ENCODE assay signal across 22 cellular contexts in genomic region chr14:73896521-73896920, GRCh38. TPM values are rescaled to one million over a fixed set of nuclear protein-coding genes. Genes with fewer than 3 reads are reported as not detected.
DNase-seq lines count a peak whose midpoint lies in the region; ATAC-seq and TF ChIP-seq lines count a peak whose summit lies in the region.
"Had no signal": no experiment of that assay in that cellular context is flagged by ENCODE, and none has a peak within 500 bp of the region (broad histone marks: within the 10 kb centered on the region; RNA-seq: fewer than 3 reads in every experiment).

No MANE protein-coding gene starts in this region.

- no peak for DNase-seq in CD8-positive, alpha-beta T cell
- DNase-seq in HFFc6 (no peak), cardiac fibroblast (ENCODE audit: low read depth in 2 of 2) (peak; percentile 45 to 63), gastrocnemius medialis (no peak), NCI-H2227 treated with DMSO at 0.1 percent for 48 hours (lab: John Stamatoyannopoulos, UW) (no peak), GM10266 (ENCODE audit: extremely low spot score) (no peak)
- DNase-seq: activated CD4-positive, alpha-beta T cell treated with anti-CD3 and anti-CD28 coated beads for 1 hour; activated T-cell treated with anti-CD3 and anti-CD28 coated beads, Interleukin-2, amount 50 U/mL, for 4 hours; DMS79; MM.1S; NCI-H187 treated with DMSO at 0.1 percent for 48 hours; NCI-H510A treated with DMSO at 0.1 percent for 48 hours; pancreas; SHP77 treated with DMSO at 0.1 percent for 48 hours; T-helper 2 cell; upper lobe of right lung had no signal

- no peak for ATAC-seq in CD8-positive, alpha-beta T cell
- no peak for ATAC-seq in HG03342 (IDR thresholded peaks at IDR 0.05; ENCODE audit: unreplicated experiment)
- ATAC-seq in gastrocnemius medialis, result no peak
- ATAC-seq: activated T-cell treated with anti-CD3 and anti-CD28 coated beads, Interleukin-2, amount 50 U/mL, for 4 hours; HepG2; left lobe of liver; pancreas; upper lobe of right lung had no signal

- TF ChIP-seq CTCF in CD8-positive, alpha-beta T cell (IDR thresholded peaks at IDR 0.05), result no peak
- no peak for TF ChIP-seq CTCF in HFFc6 (IDR thresholded peaks at IDR 0.05)
- TF ChIP-seq CTCF in cardiac fibroblast (IDR thresholded peaks at IDR 0.05; ENCODE audit: low read depth, low read length), result no peak
- TF ChIP-seq CTCF in gastrocnemius medialis (IDR thresholded peaks at IDR 0.05 in 4 of 5, conservative IDR thresholded peaks at IDR 0.05 in 1 of 5), result no peak
- no peak for TF ChIP-seq CTCF in GM10266 (IDR thresholded peaks at IDR 0.05; ENCODE audit: control insufficient read depth, insufficient read depth, low read depth, missing control alignments)

- peaks cover 77% of the 10 kb centered on the region for H3K36me3 Mint-ChIP-seq in CD8-positive, alpha-beta T cell
- peaks cover 25% of the 10 kb centered on the region for H3K36me3 Mint-ChIP-seq in HFFc6 (ENCODE audit: low read depth)

- in situ Hi-C loops in gastrocnemius medialis (cut with MboI; ENCODE audit: low sequenced_read_pairs in 4 of 4), result no loop called here

- intact Hi-C loops in CD8-positive, alpha-beta T cell (cut with DNase I, micrococcal nuclease), result no loop called here
- intact Hi-C loops in gastrocnemius medialis (cut with DNase I; ENCODE audit: low total_unique reads), result no loop called here

- H3K4me1 ChIP-seq in CD8-positive, alpha-beta T cell (ENCODE audit: insufficient read depth, low read length), result no peaks in the 10 kb centered on the region
- no peaks in the 10 kb centered on the region for H3K4me1 ChIP-seq in muscle layer of duodenum (ENCODE audit: control insufficient read depth in 1 of 2, insufficient read depth in 2 of 2, low read length in 2 of 2)
- peaks cover 0 to 15% of the 10 kb centered on the region in 2 donors for H3K4me1 ChIP-seq in gastrocnemius medialis
- H3K4me1 ChIP-seq: pancreas, upper lobe of right lung had no signal

- no peak overlapping the region for H3K4me3 Mint-ChIP-seq in CD8-positive, alpha-beta T cell
- no peak overlapping the region for H3K4me3 Mint-ChIP-seq in HFFc6
- H3K4me3 Mint-ChIP-seq: activated T-cell treated with anti-CD3 and anti-CD28 coated beads, Interleukin-2, amount 50 U/mL, for 4 hours had no signal

- H3K27me3 ChIP-seq in CD8-positive, alpha-beta T cell (ENCODE audit: insufficient read depth, low read length), result no peaks in the 10 kb centered on the region
- H3K27me3 ChIP-seq in muscle layer of duodenum (ENCODE audit: low read depth, low read length) (no peaks in the 10 kb centered on the region), gastrocnemius medialis (no peaks in the 10 kb centered on the region)
- H3K27me3 ChIP-seq: BLaER1 treated with 17β-estradiol and CSF1 and Interleukin-3, amounts not matched to agents 10 nM and 100 nM; pancreas; upper lobe of right lung had no signal

- CTCF ChIA-PET in CD8-positive, alpha-beta T cell (lab: Charles Lee), result interaction anchor here (2.1 kb wide), 1 partner anchor 168 kb away, joined by 7 read pairs; no protein-coding TSS in a partner anchor

- peak overlapping the region; percentile 19 for H3K27ac Mint-ChIP-seq in CD8-positive, alpha-beta T cell
- H3K27ac Mint-ChIP-seq in HFFc6, result peak overlapping the region; percentile 53

- no peak overlapping the region for H3K27ac ChIP-seq in CD8-positive, alpha-beta T cell (ENCODE audit: low read depth, low read length)
- peak overlapping the region; percentile 74 for H3K27ac ChIP-seq in muscle layer of duodenum (ENCODE audit: low read length)
- no peak overlapping the region for H3K27ac ChIP-seq in gastrocnemius medialis
- H3K27ac ChIP-seq: BLaER1 treated with 17β-estradiol and CSF1 and Interleukin-3, amounts not matched to agents 10 nM and 100 nM; pancreas; upper lobe of right lung had no signal

- peaks cover 48% of the 10 kb centered on the region for H3K36me3 ChIP-seq in CD8-positive, alpha-beta T cell (ENCODE audit: insufficient read depth, low read length)
- H3K36me3 ChIP-seq in muscle layer of duodenum (ENCODE audit: control insufficient read depth in 1 of 2, insufficient read depth in 2 of 2, low read length in 2 of 2) (peaks cover 55 to 59% of the 10 kb centered on the region in 2 donors), gastrocnemius medialis (peaks cover 0 to 61% of the 10 kb centered on the region in 2 donors)

- POLR2A ChIA-PET in CD8-positive, alpha-beta T cell (lab: Charles Lee), result interaction anchor here (1.9 kb wide), 1 partner anchor 10 kb away, joined by 4 read pairs; the partner anchor contains the start of gene ZNF410

- H3K27me3 Mint-ChIP-seq in CD8-positive, alpha-beta T cell (ENCODE audit: low read depth), result no peaks in the 10 kb centered on the region
- H3K27me3 Mint-ChIP-seq in HFFc6 (ENCODE audit: insufficient read depth), result no peaks in the 10 kb centered on the region; the same call in 1 of the 2 replicates

- H3K4me3 ChIP-seq in CD8-positive, alpha-beta T cell (ENCODE audit: low read depth, low read length), result no peak overlapping the region
- H3K4me3 ChIP-seq in cardiac fibroblast (replicated peaks in 1 of 2; ENCODE audit: low read depth in 2 of 2, low read length in 2 of 2) (no peak overlapping the region), muscle layer of duodenum (ENCODE audit: low read depth in 1 of 2, low read length in 2 of 2) (no peak overlapping the region), gastrocnemius medialis (no peak overlapping the region)
- H3K4me3 ChIP-seq: BLaER1 treated with 17β-estradiol and CSF1 and Interleukin-3, amounts not matched to agents 10 nM and 100 nM; pancreas; skin epidermis; upper lobe of right lung had no signal

- H3K4me1 Mint-ChIP-seq in CD8-positive, alpha-beta T cell (ENCODE audit: low read depth), result peaks cover 5% of the 10 kb centered on the region
- H3K4me1 Mint-ChIP-seq in HFFc6 (ENCODE audit: low read depth), result peaks cover 19% of the 10 kb centered on the region

- no peak for TF ChIP-seq POLR2A in gastrocnemius medialis (IDR thresholded peaks at IDR 0.05)

- no peaks in the 10 kb centered on the region for H3K9me3 ChIP-seq in CD8-positive, alpha-beta T cell (ENCODE audit: low read length)
- no peaks in the 10 kb centered on the region for H3K9me3 ChIP-seq in muscle layer of duodenum (ENCODE audit: control insufficient read depth in 1 of 2, low read length in 2 of 2)
- no peaks in the 10 kb centered on the region for H3K9me3 ChIP-seq in gastrocnemius medialis
- H3K9me3 ChIP-seq: BLaER1 treated with 17β-estradiol and CSF1 and Interleukin-3, amounts not matched to agents 10 nM and 100 nM; pancreas; upper lobe of right lung had no signal

- H3K9me3 Mint-ChIP-seq in CD8-positive, alpha-beta T cell, result no peaks in the 10 kb centered on the region
- no peaks in the 10 kb centered on the region for H3K9me3 Mint-ChIP-seq in HFFc6
- H3K9me3 Mint-ChIP-seq: activated T-cell treated with anti-CD3 and anti-CD28 coated beads, Interleukin-2, amount 50 U/mL, for 4 hours had no signal

RNA-seq across cellular contexts. Expression of gene ZNF410, which starts 9.9 kb away (rescaled TPM):
- 10 to 100 TPM; 86.6 to 89.2 TPM for total RNA-seq in CD8-positive, alpha-beta T cell
- 10 to 100 TPM; 31.5 to 42.5 (median 35.0) TPM for total RNA-seq in HFFc6 (2021; fragmentation: NEBNext Ultra II Directional; extraction: Animal tissue kit (Norgen Biotek cat#: 25700))
- 10 to 100 TPM; 22.6 to 33.2 (median 24.0) TPM for total RNA-seq in gastrocnemius medialis

RNA-seq across cellular contexts. Expression of gene PTGR2, which starts 44.9 kb away (rescaled TPM):
- total RNA-seq in CD8-positive, alpha-beta T cell, result 1 to 10 TPM; 1.2 to 1.4 TPM
- 1 to 10 TPM; 4.2 to 7.5 (median 6.4) TPM for total RNA-seq in HFFc6 (2021; fragmentation: NEBNext Ultra II Directional; extraction: Animal tissue kit (Norgen Biotek cat#: 25700))
- total RNA-seq in gastrocnemius medialis, result 10 to 100 TPM in 2 of 4 donors, 1 to 10 TPM in 2; 5.6 to 15.7 (median 9.9) TPM

RNA-seq across cellular contexts. Expression of gene FAM161B, which starts 53.4 kb away (rescaled TPM):
- total RNA-seq in CD8-positive, alpha-beta T cell, result 1 to 10 TPM; 1.9 to 3.2 TPM
- 1 to 10 TPM; 3.5 to 4.3 (median 4.2) TPM for total RNA-seq in HFFc6 (2021; fragmentation: NEBNext Ultra II Directional; extraction: Animal tissue kit (Norgen Biotek cat#: 25700))
- total RNA-seq in gastrocnemius medialis, result 1 to 10 TPM; 5.0 to 7.7 (median 6.0) TPM

RNA-seq across cellular contexts. Expression of gene COQ6, which starts 53.6 kb away (rescaled TPM):
- total RNA-seq in CD8-positive, alpha-beta T cell, result 10 to 100 TPM; 33.9 to 44.4 TPM
- total RNA-seq in HFFc6 (2021; fragmentation: NEBNext Ultra II Directional; extraction: Animal tissue kit (Norgen Biotek cat#: 25700)), result 10 to 100 TPM; 17.8 to 22.1 (median 20.7) TPM
- 10 to 100 TPM; 36.5 to 60.6 (median 42.2) TPM for total RNA-seq in gastrocnemius medialis

Comparison
In these comparisons a context has a peak if more than half of its experiments do, and no peak if none do; other contexts are left out.
1. DNase-seq: peak in cardiac fibroblast (2 of 2); none in CD8-positive, alpha-beta T cell (0 of 7), HFFc6 (single experiment), gastrocnemius medialis (0 of 2), NCI-H2227 treated with DMSO at 0.1 percent for 48 hours (single experiment) and GM10266 (single experiment).